In genomic region chr11:92225206-92225562, GRCh38 we compare ENCODE assay signal across 12 cellular contexts. TPM values are rescaled to one million over a fixed set of nuclear protein-coding genes. Genes with fewer than 3 reads are reported as not detected.
DNase-seq lines count a peak whose midpoint lies in the region; ATAC-seq and TF ChIP-seq lines count a peak whose summit lies in the region.
"Had no signal": no experiment of that assay in that cellular context is flagged by ENCODE, and none has a peak within 500 bp of the region (broad histone marks: within the 10 kb centered on the region; RNA-seq: fewer than 3 reads in every experiment).

No MANE protein-coding gene starts in this region.

- peaks cover 3% of the 10 kb centered on the region for H3K4me1 ChIP-seq in BE2C
- peaks cover 5% of the 10 kb centered on the region for H3K4me1 ChIP-seq in PC-9 (replicated peaks; ENCODE audit: insufficient read depth)
- no peaks in the 10 kb centered on the region for H3K4me1 ChIP-seq in ovary (ENCODE audit: insufficient read depth)

- H3K9me3 ChIP-seq in BE2C, result no peaks in the 10 kb centered on the region
- H3K9me3 ChIP-seq in PC-9 (ENCODE audit: insufficient read depth, low read depth), result no peaks in the 10 kb centered on the region
- no peaks in the 10 kb centered on the region for H3K9me3 ChIP-seq in ovary

- no peak overlapping the region for H3K27ac ChIP-seq in PC-9
- no peak overlapping the region for H3K27ac ChIP-seq in ovary

- CTCF ChIA-PET in PC-9 (lab: Charles Lee), result no interaction called here

- no peak overlapping the region for H3K27ac Mint-ChIP-seq in stimulated activated effector memory CD8-positive, alpha-beta T cell treated with anti-CD3 and anti-CD28 coated beads, Interleukin-12 subunit alpha, Interleukin-12 subunit beta, amount 100 ng/mL, for 72 hours

- peak overlapping the region; percentile 81 for H2AFZ ChIP-seq in PC-9

- DNase-seq in BE2C, result peak; percentile 40
- DNase-seq in PC-9, result peak in 1 of 2 experiments; percentile 7
- peak; percentile 36 for DNase-seq in glomerular visceral epithelial cell (ENCODE audit: extremely low spot score)
- DNase-seq in ovary, result peak in 1 of 5 donors; percentile 7
- no peak for DNase-seq in stimulated activated CD4-positive, alpha-beta T cell treated with anti-CD3 and anti-CD28 coated beads, Interleukin-4, amount 100 ng/mL, for 4 hours
- no peak for DNase-seq in AML-193 (lab: John Stamatoyannopoulos, UW)
- DNase-seq in stimulated activated effector memory CD8-positive, alpha-beta T cell treated with anti-CD3 and anti-CD28 coated beads, Interleukin-12 subunit alpha, Interleukin-12 subunit beta, amount 100 ng/mL, for 72 hours (ENCODE audit: low spot score in 2 of 2), result no peak
- no peak for DNase-seq in NCI-H2081 (lab: John Stamatoyannopoulos, UW)
- DNase-seq: effector memory CD4-positive, alpha-beta T cell; KG1; stimulated activated CD4-positive, alpha-beta T cell treated with anti-CD3 and anti-CD28 coated beads, Interleukin-12 subunit alpha, Interleukin-12 subunit beta, amount 100 ng/mL, for 4 hours had no signal

- TF ChIP-seq EP300 in ovary (IDR thresholded peaks at IDR 0.05), result no peak

- intact Hi-C loops in PC-9 (cut with micrococcal nuclease; ENCODE audit: unreplicated experiment) (loop anchor here (5.0 to 10.0 kb wide), 3 partner anchors 157 to 660 kb away; no protein-coding TSS in a partner anchor), ovary (cut with DNase I) (no loop called here)

- peaks cover 6% of the 10 kb centered on the region for H3K9me3 Mint-ChIP-seq in stimulated activated effector memory CD8-positive, alpha-beta T cell treated with anti-CD3 and anti-CD28 coated beads, Interleukin-12 subunit alpha, Interleukin-12 subunit beta, amount 100 ng/mL, for 72 hours

- no peaks in the 10 kb centered on the region for H3K4me1 Mint-ChIP-seq in stimulated activated effector memory CD8-positive, alpha-beta T cell treated with anti-CD3 and anti-CD28 coated beads, Interleukin-12 subunit alpha, Interleukin-12 subunit beta, amount 100 ng/mL, for 72 hours

- peak overlapping the region; percentile 63 for H3K4me3 ChIP-seq in BE2C (ENCODE audit: low read depth, low read length)
- H3K4me3 ChIP-seq in PC-9, result peak overlapping the region; percentile 60
- H3K4me3 ChIP-seq in ovary, result peak overlapping the region; percentile 26

- no peak for TF ChIP-seq CTCF in BE2C (IDR thresholded peaks at IDR 0.05; ENCODE audit: low read depth, low read length)
- no peak for TF ChIP-seq CTCF in PC-9 (conservative IDR thresholded peaks at IDR 0.05)
- no peak for TF ChIP-seq CTCF in ovary (IDR thresholded peaks at IDR 0.05)

- no peaks in the 10 kb centered on the region for H3F3A ChIP-seq in PC-9 (ENCODE audit: insufficient read depth, low read depth)

- no TSS peak for BruUV-seq in PC-9 (replicated peaks; lab: Mats Ljungman, UMichigan)

- no peaks in the 10 kb centered on the region for H3K79me2 ChIP-seq in PC-9 (ENCODE audit: low read depth)

- H3K27me3 ChIP-seq in BE2C, result peaks cover 43% of the 10 kb centered on the region
- H3K27me3 ChIP-seq in PC-9 (ENCODE audit: insufficient read depth, low read depth), result peaks cover 46% of the 10 kb centered on the region
- H3K27me3 ChIP-seq in ovary, result no peaks in the 10 kb centered on the region

- no peak for ATAC-seq in stimulated activated effector memory CD8-positive, alpha-beta T cell treated with anti-CD3 and anti-CD28 coated beads, Interleukin-12 subunit alpha, Interleukin-12 subunit beta, amount 100 ng/mL, for 72 hours
- ATAC-seq: activated CD4-positive, CD25-positive, alpha-beta regulatory T cell treated with anti-CD3 and anti-CD28 coated beads, Interleukin-2, amount 50 U/mL, for 24 hours had no signal

- TF ChIP-seq POLR2A in ovary (IDR thresholded peaks at IDR 0.05), result no peak

- no peaks in the 10 kb centered on the region for H3K36me3 Mint-ChIP-seq in stimulated activated effector memory CD8-positive, alpha-beta T cell treated with anti-CD3 and anti-CD28 coated beads, Interleukin-12 subunit alpha, Interleukin-12 subunit beta, amount 100 ng/mL, for 72 hours

- H4K20me1 ChIP-seq in PC-9 (ENCODE audit: insufficient read depth), result no peaks in the 10 kb centered on the region

- H3K4me3 Mint-ChIP-seq in stimulated activated effector memory CD8-positive, alpha-beta T cell treated with anti-CD3 and anti-CD28 coated beads, Interleukin-12 subunit alpha, Interleukin-12 subunit beta, amount 100 ng/mL, for 72 hours, result no peak overlapping the region

- H3K36me3 ChIP-seq in BE2C (no peaks in the 10 kb centered on the region), PC-9 (ENCODE audit: low read depth) (no peaks in the 10 kb centered on the region), ovary (no peaks in the 10 kb centered on the region)

- POLR2A ChIA-PET in PC-9 (lab: Charles Lee; ENCODE audit: unreplicated experiment), result no interaction called here

- WGBS in ovary, 3 donors, result 0 to 1% (median 0%) methylated on average over 13 to 26 of the region's 26 CpGs

- no peaks in the 10 kb centered on the region for H3K9me2 ChIP-seq in PC-9 (ENCODE audit: insufficient read depth)

- peak overlapping the region; percentile 92 for H3K4me2 ChIP-seq in PC-9

RNA-seq across cellular contexts. Expression of gene FAT3, which starts 0.6 kb away (rescaled TPM):
- polyA plus RNA-seq in BE2C (2012; ENCODE audit: insufficient read depth, insufficient read length, low read depth), result 0.39 TPM
- total RNA-seq in PC-9 (2021), result 3.4 and 7.6 TPM in 2 replicates
- total RNA-seq in ovary, result 1 to 10 TPM in 3 of 7 donors, under 1 TPM in 4; 0.56 to 2.4 (median 0.92) TPM
- polyA plus RNA-seq in ovary, result 1 to 10 TPM in 1 of 2 donors, under 1 TPM in 1; 0.39 to 2.8 TPM

Comparison
In these comparisons a context has a peak if more than half of its experiments do, and no peak if none do; other contexts are left out.
1. DNase-seq: peak in BE2C (single experiment) and glomerular visceral epithelial cell (single experiment); none in stimulated activated CD4-positive, alpha-beta T cell treated with anti-CD3 and anti-CD28 coated beads, Interleukin-4, amount 100 ng/mL, for 4 hours (0 of 2), AML-193 (0 of 2), stimulated activated effector memory CD8-positive, alpha-beta T cell treated with anti-CD3 and anti-CD28 coated beads, Interleukin-12 subunit alpha, Interleukin-12 subunit beta, amount 100 ng/mL, for 72 hours (0 of 2) and NCI-H2081 (0 of 2).
2. Peak in every context shown above with its lines, with median percentiles within 50 percentile points of each other: H3K4me3 ChIP-seq.